In the genomic region with DNA sequence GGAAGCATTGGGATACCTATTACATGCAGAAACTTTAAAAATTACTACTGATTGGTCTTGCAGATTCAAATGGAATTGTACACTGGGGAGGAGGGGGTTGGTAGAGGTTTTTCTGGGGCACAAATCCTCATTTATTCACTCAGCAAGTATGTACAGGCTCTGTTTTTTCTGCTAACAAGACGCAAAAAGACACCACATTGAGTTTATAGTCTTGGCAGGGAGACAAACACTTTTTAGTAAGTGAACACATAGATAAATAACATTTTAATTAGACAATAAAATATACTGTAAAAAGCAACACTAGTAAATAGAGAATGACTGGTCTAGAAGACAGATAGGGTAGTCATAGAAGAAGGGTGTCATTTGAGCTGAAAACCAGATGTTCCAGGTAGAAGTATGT, we compare ENCODE assay signal across 13 cellular contexts. TPM values are rescaled to one million over a fixed set of nuclear protein-coding genes. Genes with fewer than 3 reads are reported as not detected.
DNase-seq lines count a peak whose midpoint lies in the region; TF ChIP-seq lines count a peak whose summit lies in the region.
"Had no signal": no experiment of that assay in that cellular context is flagged by ENCODE, and none has a peak within 500 bp of the region (broad histone marks: within the 10 kb centered on the region; RNA-seq: fewer than 3 reads in every experiment).

No MANE protein-coding gene starts in this region.

- H3K4me1 Mint-ChIP-seq in chondrocyte (ENCODE audit: low read depth) (peaks cover 42% of the 10 kb centered on the region), osteocyte (ENCODE audit: unreplicated experiment) (peaks cover 32% of the 10 kb centered on the region)
- H3K4me1 Mint-ChIP-seq: CD4-positive, alpha-beta memory T cell had no signal

- H3K36me3 Mint-ChIP-seq in chondrocyte (ENCODE audit: low read depth) (no peaks in the 10 kb centered on the region), osteocyte (ENCODE audit: unreplicated experiment) (no peaks in the 10 kb centered on the region)

- peak; percentile 65 for DNase-seq in EH (ENCODE audit: low read depth)
- DNase-seq in LNCaP clone FGC (ENCODE audit: low read depth): peak; percentile 56
- no peak for DNase-seq in chondrocyte (ENCODE audit: low spot score)
- no peak for DNase-seq in osteocyte (ENCODE audit: extremely low spot score, unreplicated experiment)
- DNase-seq in activated CD4-positive, alpha-beta T cell treated with anti-CD3 and anti-CD28 coated beads for 1 hour: no peak
- no peak for DNase-seq in cardiac septum (ENCODE audit: low spot score)
- DNase-seq in NCI-H526 treated with DMSO at 0.1 percent for 48 hours (lab: John Stamatoyannopoulos, UW): no peak
- DNase-seq: ACHN; BE2C; CD4-positive, alpha-beta memory T cell; DMS79; EL had no signal

- H3K27ac Mint-ChIP-seq in chondrocyte (ENCODE audit: unreplicated experiment) (peak overlapping the region; percentile 58), osteocyte (ENCODE audit: unreplicated experiment) (peak overlapping the region; percentile 60)
- H3K27ac Mint-ChIP-seq: CD4-positive, alpha-beta memory T cell had no signal

- H3K27me3 Mint-ChIP-seq in chondrocyte (ENCODE audit: low read depth) (no peaks in the 10 kb centered on the region), osteocyte (ENCODE audit: unreplicated experiment) (no peaks in the 10 kb centered on the region)

- H3K9me3 Mint-ChIP-seq in chondrocyte (ENCODE audit: low read depth): peaks cover 5% of the 10 kb centered on the region
- H3K9me3 Mint-ChIP-seq in osteocyte (ENCODE audit: unreplicated experiment): peaks cover 6% of the 10 kb centered on the region

- H3K4me3 ChIP-seq in LNCaP clone FGC (ENCODE audit: low read depth, low read length): no peak overlapping the region

- TF ChIP-seq CTCF in LNCaP clone FGC (IDR thresholded peaks at IDR 0.05; ENCODE audit: control insufficient read depth, extremely low read depth, insufficient read depth) (no peak), chondrocyte (IDR thresholded peaks at IDR 0.05) (no peak), osteocyte (IDR thresholded peaks at IDR 0.05) (no peak)

- intact Hi-C loops in cardiac septum (cut with DNase I): no loop called here

- H3K4me3 Mint-ChIP-seq in chondrocyte (ENCODE audit: unreplicated experiment): no peak overlapping the region
- peak overlapping the region; percentile 26 for H3K4me3 Mint-ChIP-seq in osteocyte (ENCODE audit: unreplicated experiment)
- H3K4me3 Mint-ChIP-seq: CD4-positive, alpha-beta memory T cell had no signal

RNA-seq across cellular contexts. Expression of gene GLIPR1L2, which starts 23.8 kb away (rescaled TPM):
- total RNA-seq in chondrocyte: 0.44 to 0.97 TPM (median 0.65 TPM) in 3 replicates
- total RNA-seq in osteocyte: 0.78 and 1.2 TPM in 2 replicates
- total RNA-seq in cardiac septum: 2.7 TPM
- total RNA-seq: H1 had no signal

Comparison
In these comparisons a context has a peak if more than half of its experiments do, and no peak if none do; other contexts are left out.
1. DNase-seq: peak in EH (single experiment) and LNCaP clone FGC (single experiment); none in chondrocyte (single experiment), osteocyte (single experiment), activated CD4-positive, alpha-beta T cell treated with anti-CD3 and anti-CD28 coated beads for 1 hour (single experiment), cardiac septum (single experiment) and NCI-H526 treated with DMSO at 0.1 percent for 48 hours (single experiment).